ENCODE assay signal across 29 cellular contexts in the genomic region with DNA sequence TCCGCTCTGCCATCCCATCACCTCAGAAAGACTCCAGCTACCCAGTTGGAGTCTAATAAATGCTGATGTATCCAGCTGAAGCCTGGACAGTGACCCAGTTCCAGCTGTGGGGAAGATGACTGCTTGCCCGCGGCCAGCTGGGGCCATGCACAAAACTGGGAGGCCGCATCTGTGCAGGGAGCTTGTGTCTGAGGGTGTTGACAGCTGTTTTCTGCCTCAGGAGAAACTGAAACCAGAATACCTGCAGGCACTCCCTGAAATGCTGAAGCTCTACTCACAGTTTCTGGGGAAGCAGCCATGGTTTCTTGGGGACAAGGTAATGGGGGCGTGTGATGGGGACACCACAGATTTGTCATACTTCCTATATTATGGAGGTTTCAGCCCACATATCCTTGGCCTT. TPM values are rescaled to one million over a fixed set of nuclear protein-coding genes. Genes with fewer than 3 reads are reported as not detected.
DNase-seq lines count a peak whose midpoint lies in the region; FAIRE-seq and TF ChIP-seq lines count a peak whose summit lies in the region.
"Had no signal": no experiment of that assay in that cellular context is flagged by ENCODE, and none has a peak within 500 bp of the region (broad histone marks: within the 10 kb centered on the region; RNA-seq: fewer than 3 reads in every experiment).

No MANE protein-coding gene starts in this region.

- POLR2A ChIA-PET in A673 (lab: Charles Lee; ENCODE audit: low non-redundant PET), result no interaction called here

- WGBS in small intestine, 3 donors, result 42 to 67% (median 49%) methylated on average over 5 of the region's 5 CpGs

- no peak for TF ChIP-seq POLR2A in Peyer's patch (IDR thresholded peaks at IDR 0.05)

- H2AFZ ChIP-seq in MM.1S (ENCODE audit: low read length), result no peak overlapping the region

- H3K9me2 ChIP-seq in MM.1S (replicated peaks; ENCODE audit: insufficient read depth, low read length), result no peaks in the 10 kb centered on the region

- H3K36me3 ChIP-seq in MM.1S (replicated peaks; ENCODE audit: insufficient read depth, low read length), result no peaks in the 10 kb centered on the region
- no peaks in the 10 kb centered on the region for H3K36me3 ChIP-seq in small intestine (ENCODE audit: control insufficient read depth in 2 of 2, insufficient read depth in 2 of 2, low read length in 2 of 2)
- H3K36me3 ChIP-seq in Peyer's patch, result peaks cover 0 to 5% (median 0%) of the 10 kb centered on the region in 3 donors
- H3K36me3 ChIP-seq in A673 (ENCODE audit: insufficient read depth, low read length, poor library complexity, severe bottlenecking), result no peaks in the 10 kb centered on the region
- H3K36me3 ChIP-seq: BLaER1 treated with 17β-estradiol and CSF1 and Interleukin-3, amounts not matched to agents 10 nM and 100 nM; MG63 had no signal

- no peaks in the 10 kb centered on the region for H3K79me2 ChIP-seq in MM.1S (ENCODE audit: low read length)

- in situ Hi-C loops in ACHN (cut with HindIII; ENCODE audit: low pct_ligation_motif_present, low pct_unique_long_range_greater_than_20kb, low sequenced_read_pairs), result no loop called here

- no peaks in the 10 kb centered on the region for H3K27me3 ChIP-seq in MM.1S (replicated peaks; ENCODE audit: insufficient read depth, low read length)
- H3K27me3 ChIP-seq in small intestine (ENCODE audit: control insufficient read depth in 2 of 2, insufficient read depth in 2 of 2, low read length in 2 of 2), result no peaks in the 10 kb centered on the region
- no peaks in the 10 kb centered on the region for H3K27me3 ChIP-seq in Peyer's patch
- H3K27me3 ChIP-seq in A673 (replicated peaks; ENCODE audit: insufficient read depth, low read depth, low read length, poor library complexity), result no peaks in the 10 kb centered on the region
- H3K27me3 ChIP-seq: BLaER1 treated with 17β-estradiol and CSF1 and Interleukin-3, amounts not matched to agents 10 nM and 100 nM; MG63 had no signal

- DNase-seq in NCI-H2171 treated with DMSO at 0.1 percent for 48 hours (lab: John Stamatoyannopoulos, UW) (peak; percentile 18), NCI-H2171 (lab: John Stamatoyannopoulos, UW) (no peak), MM.1S (peak; percentile 36), iPS-NIHi7 (ENCODE audit: extremely low spot score) (peak; percentile 3), small intestine (peak; percentile 47), Peyer's patch (no peak), A673 (ENCODE audit: low spot score) (no peak), ACHN (no peak)
- DNase-seq: Calu3; CD8-positive, alpha-beta T cell; GOT3; HFFc6; Karpas-422; MG63; NCI-H1092; NCI-H1436 treated with DMSO at 0.1 percent for 48 hours; NCI-H2029 treated with DMSO at 0.1 percent for 48 hours; NCI-H446 treated with DMSO at 0.1 percent for 48 hours; NCI-H69; NK-92 treated with Interleukin-12 subunit alpha and Interleukin-12 subunit beta, amount 100 ng/mL, for 24 hours; SHP77 had no signal

- H3K27ac ChIP-seq in MM.1S (ENCODE audit: low read length), result peak overlapping the region; percentile 13; the same call in 1 of the 2 replicates
- H3K27ac ChIP-seq in small intestine (ENCODE audit: low read depth in 1 of 2, low read length in 1 of 2), result no peak overlapping the region
- no peak overlapping the region for H3K27ac ChIP-seq in Peyer's patch
- no peak overlapping the region for H3K27ac ChIP-seq in A673 (ENCODE audit: low read depth, low read length, poor library complexity, severe bottlenecking)
- H3K27ac ChIP-seq: 22Rv1; BLaER1 treated with 17β-estradiol and CSF1 and Interleukin-3, amounts not matched to agents 10 nM and 100 nM; HL-60; SK-N-MC had no signal

- no peaks in the 10 kb centered on the region for H3K9me3 ChIP-seq in MM.1S (replicated peaks; ENCODE audit: insufficient read depth, low read length)
- H3K9me3 ChIP-seq in small intestine (ENCODE audit: control insufficient read depth, low read depth), result no peaks in the 10 kb centered on the region
- H3K9me3 ChIP-seq in Peyer's patch, result no peaks in the 10 kb centered on the region
- H3K9me3 ChIP-seq in A673 (ENCODE audit: low read depth, low read length, poor library complexity, severe bottlenecking), result no peaks in the 10 kb centered on the region
- H3K9me3 ChIP-seq: BLaER1 treated with 17β-estradiol and CSF1 and Interleukin-3, amounts not matched to agents 10 nM and 100 nM; MG63 had no signal

- H3K9ac ChIP-seq in MM.1S (ENCODE audit: low read length), result no peak overlapping the region
- H3K9ac ChIP-seq: BLaER1 treated with 17β-estradiol and CSF1 and Interleukin-3, amounts not matched to agents 10 nM and 100 nM had no signal

- H3K4me3 ChIP-seq in MM.1S (ENCODE audit: low read length) (no peak overlapping the region), small intestine (ENCODE audit: low read depth in 1 of 2, low read length in 2 of 2) (no peak overlapping the region), Peyer's patch (no peak overlapping the region), A673 (ENCODE audit: low read depth, low read length, poor library complexity, severe bottlenecking) (no peak overlapping the region)
- H3K4me3 ChIP-seq: BLaER1 treated with 17β-estradiol and CSF1 and Interleukin-3, amounts not matched to agents 10 nM and 100 nM; MG63; SK-N-MC had no signal

- CTCF ChIA-PET in A673 (lab: Charles Lee), result no interaction called here

- intact Hi-C loops in A673 (cut with micrococcal nuclease; ENCODE audit: unreplicated experiment), result no loop called here

- no peaks in the 10 kb centered on the region for H4K20me1 ChIP-seq in MM.1S (ENCODE audit: insufficient read depth, low read length)
- H4K20me1 ChIP-seq: BLaER1 treated with 17β-estradiol and CSF1 and Interleukin-3, amounts not matched to agents 10 nM and 100 nM had no signal

- no peak overlapping the region for H3K4me2 ChIP-seq in MM.1S (ENCODE audit: low read depth, low read length)
- H3K4me2 ChIP-seq: BLaER1 treated with 17β-estradiol and CSF1 and Interleukin-3, amounts not matched to agents 10 nM and 100 nM had no signal

- BruUV-seq in A673 (replicated peaks; lab: Mats Ljungman, UMichigan), result no TSS peak

- FAIRE-seq in small intestine (lab: Jason Lieb, UNC), result no peak
- FAIRE-seq: GM12891, GM18507 had no signal

- TF ChIP-seq CTCF in MM.1S (IDR thresholded peaks at IDR 0.05; ENCODE audit: low read length) (no peak), Peyer's patch (IDR thresholded peaks at IDR 0.05) (no peak), A673 (conservative IDR thresholded peaks at IDR 0.05; ENCODE audit: low read depth, low read length) (no peak)

- no peaks in the 10 kb centered on the region for H3F3A ChIP-seq in MM.1S (ENCODE audit: insufficient read depth, low read length)

- H3K4me1 ChIP-seq in MM.1S (ENCODE audit: low read length), result peaks cover 11% of the 10 kb centered on the region
- H3K4me1 ChIP-seq in small intestine (ENCODE audit: control insufficient read depth in 2 of 2, insufficient read depth in 1 of 2, low read depth in 1 of 2, low read length in 1 of 2), result peaks cover 0 to 2% of the 10 kb centered on the region in 2 donors
- H3K4me1 ChIP-seq in Peyer's patch, result peaks cover 0 to 14% (median 2%) of the 10 kb centered on the region in 4 donors
- peaks cover 12% of the 10 kb centered on the region for H3K4me1 ChIP-seq in A673 (ENCODE audit: insufficient read depth, low read length, poor library complexity, severe bottlenecking)

RNA-seq across cellular contexts. Expression of a gene that starts 3.2 kb away (rescaled TPM):
- 10 to 100 TPM; 29.4 to 66.2 (median 42.2) TPM for polyA plus RNA-seq in small intestine
- total RNA-seq in Peyer's patch, result 100 to 1,000 TPM in 2 of 4 donors, 10 to 100 TPM in 2; 38.5 to 242 (median 116) TPM
- 47.3 and 62.2 TPM in 2 replicates for total RNA-seq in A673 (2021)

RNA-seq across cellular contexts. Expression of a gene that starts 15.2 kb away (rescaled TPM):
- polyA plus RNA-seq in small intestine, result 100 to 1,000 TPM; 194 to 316 (median 217) TPM
- total RNA-seq in Peyer's patch (100 to 1,000 TPM in 3 of 4 donors, 10 to 100 TPM in 1; 76.7 to 276 (median 228) TPM), A673 (2021) (173 and 188 TPM in 2 replicates)

RNA-seq across cellular contexts. Expression of a gene that starts 16.6 kb away (rescaled TPM):
- polyA plus RNA-seq in small intestine, result 100 to 1,000 TPM in 2 of 3 donors, 1 to 10 TPM in 1; 2.7 to 175 (median 101) TPM
- total RNA-seq in Peyer's patch (10 to 100 TPM in 1 of 4 donors, not detected in 3; 93.7 TPM), A673 (2021) (166 TPM in 2 replicates)
- total RNA-seq: OCI-LY7 had no signal

RNA-seq across cellular contexts. Expression of a gene that starts 41.0 kb away (rescaled TPM):
- 1 to 10 TPM in 2 of 3 donors, not detected in 1; 1.1 to 3.0 TPM for polyA plus RNA-seq in small intestine
- 1 to 10 TPM in 2 of 4 donors, under 1 TPM in 1, not detected in 1; 0.85 to 5.0 (median 2.0) TPM for total RNA-seq in Peyer's patch
- 0.13 and 0.43 TPM in 2 replicates for total RNA-seq in A673 (2021)
- total RNA-seq: Calu3, HT1080, OCI-LY7 had no signal

RNA-seq across cellular contexts. Expression of a gene that starts 51.4 kb away (rescaled TPM):
- polyA plus RNA-seq in small intestine, result 10 to 100 TPM; 25.9 to 38.3 (median 32.0) TPM
- 100 to 1,000 TPM in 3 of 4 donors, 10 to 100 TPM in 1; 48.3 to 158 (median 110) TPM for total RNA-seq in Peyer's patch
- total RNA-seq in A673 (2021), result 119 and 132 TPM in 2 replicates

Comparison
In these comparisons a context has a peak if more than half of its experiments do, and no peak if none do; other contexts are left out.
1. DNase-seq: peak in NCI-H2171 treated with DMSO at 0.1 percent for 48 hours (single experiment), MM.1S (single experiment), iPS-NIHi7 (single experiment) and small intestine (single experiment); none in NCI-H2171 (single experiment), Peyer's patch (0 of 3), A673 (single experiment) and ACHN (single experiment).